ENCODE assay signal across 15 cellular contexts in genomic region chr15:71048913-71049675, GRCh38.
DNase-seq lines count a peak whose midpoint lies in the region; ATAC-seq and TF ChIP-seq lines count a peak whose summit lies in the region.
"Had no signal": no experiment of that assay in that cellular context is flagged by ENCODE, and none has a peak within 500 bp of the region (broad histone marks: within the 10 kb centered on the region; RNA-seq: fewer than 3 reads in every experiment).

No MANE protein-coding gene starts in this region.

- peak overlapping the region; percentile 70 for H3K4me2 ChIP-seq in GM23248 (ENCODE audit: unreplicated experiment)

- H3K79me2 ChIP-seq in GM23248 (ENCODE audit: insufficient read depth) = no peaks in the 10 kb centered on the region

- H3K27ac ChIP-seq in GM23248 (peak overlapping the region; percentile 95), foreskin keratinocyte (peak overlapping the region; percentile 92)
- H3K27ac ChIP-seq: HL-60 had no signal

- H4K20me1 ChIP-seq in GM23248 (ENCODE audit: insufficient read depth) = no peaks in the 10 kb centered on the region

- H3K4me3 ChIP-seq in GM23248 = 0 out of 2 replicates have a peak overlapping the region, but pooled peaks have one; percentile 26
- H3K4me3 ChIP-seq in adipocyte (ENCODE audit: low read length) = no peak overlapping the region
- H3K4me3 ChIP-seq: GM12878 had no signal

- H3K27me3 ChIP-seq in GM23248 (replicated peaks; ENCODE audit: insufficient read depth) (no peaks in the 10 kb centered on the region), adipocyte (replicated peaks; ENCODE audit: control insufficient read depth, insufficient read depth, low read length) (no peaks in the 10 kb centered on the region), foreskin keratinocyte (no peaks in the 10 kb centered on the region)

- 39 to 41% methylated on average over 2 of the region's 2 CpGs for WGBS in GM23248 (ENCODE audit: low coverage in 1 of 2, low lambda C conversion rate in 2 of 2, missing lambda C conversion rate in 2 of 2), 2 experiments

- H3K4me1 ChIP-seq in GM23248 (ENCODE audit: insufficient read depth) = peaks cover 60% of the 10 kb centered on the region
- peaks cover 25% of the 10 kb centered on the region for H3K4me1 ChIP-seq in adipocyte (ENCODE audit: control insufficient read depth, insufficient read depth, low read length)
- H3K4me1 ChIP-seq in foreskin keratinocyte = peaks cover 54% of the 10 kb centered on the region

- ATAC-seq in foreskin keratinocyte (peak; percentile 63), GM18520 (IDR thresholded peaks at IDR 0.05; ENCODE audit: unreplicated experiment) (no peak), HG02642 (IDR thresholded peaks at IDR 0.05; ENCODE audit: poor library complexity, unreplicated experiment) (no peak)
- ATAC-seq: GM12878 had no signal

- no peaks in the 10 kb centered on the region for H3K36me3 ChIP-seq in GM23248 (ENCODE audit: low read depth)
- no peaks in the 10 kb centered on the region for H3K36me3 ChIP-seq in adipocyte (ENCODE audit: control insufficient read depth, insufficient read depth, low read length, severe bottlenecking)

- no peaks in the 10 kb centered on the region for H3K9me2 ChIP-seq in GM23248 (ENCODE audit: insufficient read depth)

- in situ Hi-C loops in GM23248 (cut with MboI) = no loop called here

- H2AFZ ChIP-seq in GM23248 = no peak overlapping the region

- peak overlapping the region; percentile 72 for H3K9ac ChIP-seq in GM23248
- H3K9ac ChIP-seq in adipocyte (ENCODE audit: low read length) = peak overlapping the region; percentile 9

- DNase-seq in GM23248 (peak; percentile 94), adipocyte (ENCODE audit: low read depth) (peak; percentile 67), foreskin keratinocyte (peak; percentile 95 to 98), stromal cell of bone marrow (ENCODE audit: low read depth) (peak; percentile 81), cerebellar nuclear complex (lab: John Stamatoyannopoulos, UW) (no peak)
- DNase-seq: activated CD4-positive, alpha-beta T cell treated with anti-CD3 and anti-CD28 coated beads for 48 hours; DMS 273 treated with DMSO at 0.1 percent for 48 hours; foreskin melanocyte; GOT3; left cardiac atrium; T-helper 1 cell had no signal

- H3K9me3 ChIP-seq in GM23248 (ENCODE audit: low read depth) = no peaks in the 10 kb centered on the region
- H3K9me3 ChIP-seq in adipocyte (ENCODE audit: control insufficient read depth, low read length) = no peaks in the 10 kb centered on the region

- peaks cover 59% of the 10 kb centered on the region for H3F3A ChIP-seq in GM23248 (ENCODE audit: insufficient read depth)

- TF ChIP-seq CTCF in foreskin keratinocyte (conservative IDR thresholded peaks at IDR 0.05) = no peak

Comparison
In these comparisons a context has a peak if more than half of its experiments do, and no peak if none do; other contexts are left out.
1. DNase-seq: peak in GM23248 (single experiment), adipocyte (single experiment), foreskin keratinocyte (2 of 2) and stromal cell of bone marrow (single experiment); none in cerebellar nuclear complex (0 of 2).